In genomic region chr5:163506726-163507125, GRCh38 we compare ENCODE assay signal across 8 cellular contexts.
DNase-seq lines count a peak whose midpoint lies in the region; ATAC-seq and TF ChIP-seq lines count a peak whose summit lies in the region.

No MANE protein-coding gene starts in this region.

- peak overlapping the region; percentile 81 for H3K4me3 ChIP-seq in parathyroid adenoma (ENCODE audit: low read depth, low read length)

- no peak overlapping the region for H3K9ac ChIP-seq in parathyroid adenoma

- H2AFZ ChIP-seq in parathyroid adenoma = no peak overlapping the region

- TF ChIP-seq CTCF in RWPE1 (conservative IDR thresholded peaks at IDR 0.05; ENCODE audit: low read depth) (no peak), parathyroid adenoma (IDR thresholded peaks at IDR 0.05) (no peak), GM10248 (IDR thresholded peaks at IDR 0.05; ENCODE audit: control extremely low read depth, extremely low read depth, low read depth, missing control alignments) (no peak)

- CTCF ChIA-PET in RWPE1 (lab: Yijun Ruan, JAX) = no interaction called here
- CTCF ChIA-PET in GM10248 (lab: Yijun Ruan, JAX) = interaction anchor here (1.3 to 2.6 kb wide), 3 partner anchors 10 to 45 kb away, joined by 4 to 8 read pairs (median 5); no protein-coding TSS in a partner anchor

- POLR2A ChIA-PET in RWPE1 (lab: Yijun Ruan, JAX; ENCODE audit: low non-redundant PET) = interaction anchor here (0.6 to 1.0 kb wide), 2 partner anchors 12 to 46 kb away, joined by 3 to 6 read pairs; partner anchors contain the start of gene HMMR
- POLR2A ChIA-PET in GM10248 (lab: Yijun Ruan, JAX) = no interaction called here

- H3K27me3 ChIP-seq in parathyroid adenoma (ENCODE audit: control insufficient read depth, insufficient read depth, low read length) = no peaks in the 10 kb centered on the region

- H3K9me3 ChIP-seq in parathyroid adenoma (ENCODE audit: control insufficient read depth, low read length) = no peaks in the 10 kb centered on the region

- no peak overlapping the region for H3K27ac ChIP-seq in RWPE1
- H3K27ac ChIP-seq in epithelial cell of prostate = peak overlapping the region; percentile 92
- H3K27ac ChIP-seq in parathyroid adenoma = peak overlapping the region; percentile 91

- no peak for DNase-seq in activated CD4-positive, CD25-positive, alpha-beta regulatory T cell (lab: John Stamatoyannopoulos, UW)
- peak; percentile 45 for DNase-seq in RWPE1 (ENCODE audit: low spot score)
- no peak for DNase-seq in epithelial cell of prostate (ENCODE audit: low read depth, low spot score)
- DNase-seq in GM10248 (ENCODE audit: extremely low spot score) = no peak

- peaks cover 15% of the 10 kb centered on the region for H3K79me2 ChIP-seq in parathyroid adenoma

- H3K4me1 ChIP-seq in parathyroid adenoma = peaks cover 16% of the 10 kb centered on the region

- H3K36me3 ChIP-seq in parathyroid adenoma (ENCODE audit: control insufficient read depth, insufficient read depth, low read length) = no peaks in the 10 kb centered on the region

- peak; percentile 57 to 64 for ATAC-seq in activated CD4-positive, CD25-positive, alpha-beta regulatory T cell treated with anti-CD3 and anti-CD28 coated beads, Interleukin-2, amount 50 U/mL, for 24 hours
- ATAC-seq in GM19035 (IDR thresholded peaks at IDR 0.05; ENCODE audit: unreplicated experiment) (no peak), GM19395 (IDR thresholded peaks at IDR 0.05; ENCODE audit: unreplicated experiment) (no peak)

- peak overlapping the region; percentile 95 for H3K4me2 ChIP-seq in parathyroid adenoma (ENCODE audit: low read length)

Comparison
In these comparisons a context has a peak if more than half of its experiments do, and no peak if none do; other contexts are left out.
1. ATAC-seq: peak in activated CD4-positive, CD25-positive, alpha-beta regulatory T cell treated with anti-CD3 and anti-CD28 coated beads, Interleukin-2, amount 50 U/mL, for 24 hours (2 of 2); none in GM19035 (single experiment) and GM19395 (single experiment).